ENCODE assay signal across 8 cellular contexts in the genomic region with DNA sequence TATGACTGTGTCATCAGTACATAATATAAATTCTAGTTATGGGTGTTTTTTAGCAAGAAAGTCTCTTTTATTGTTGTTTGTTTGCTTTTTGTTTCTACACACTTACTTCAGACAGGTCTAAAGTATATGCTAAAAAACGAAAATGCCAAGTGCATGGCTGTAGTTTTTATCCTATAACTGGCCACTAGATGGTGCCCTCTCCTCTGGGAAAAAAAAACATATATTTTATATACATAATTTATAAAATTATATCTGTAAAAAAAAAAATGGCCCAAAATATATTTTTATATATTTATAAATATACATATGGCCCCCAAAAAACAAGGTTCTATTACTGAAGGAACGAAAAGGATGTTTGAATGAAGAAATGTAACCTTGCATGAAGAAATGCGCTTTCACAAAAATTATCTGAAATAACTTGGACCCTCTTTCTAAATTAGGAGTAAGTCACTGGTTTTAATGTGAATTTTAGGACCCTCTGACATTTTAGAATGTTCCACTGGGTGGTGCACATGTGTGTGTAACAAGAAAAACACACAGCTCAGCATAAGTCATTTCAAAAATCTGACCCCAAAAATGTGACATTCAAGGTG.
DNase-seq lines count a peak whose midpoint lies in the region; ATAC-seq and TF ChIP-seq lines count a peak whose summit lies in the region.

No MANE protein-coding gene starts in this region.

- H3K4me3 ChIP-seq in GM23338 (no peak overlapping the region), fibroblast of mammary gland (ENCODE audit: control insufficient read depth, low read depth, low read length) (no peak overlapping the region)

- no peak overlapping the region for H2AFZ ChIP-seq in GM23338

- TF ChIP-seq CTCF in GM23338 (conservative IDR thresholded peaks at IDR 0.05; ENCODE audit: low read depth in 2 of 2) (peak; percentile 51 to 57; a peak in 3 of 4 replicates), fibroblast of mammary gland (conservative IDR thresholded peaks at IDR 0.05; ENCODE audit: control insufficient read depth, insufficient read depth, low read depth, low read length) (peak; percentile 62)

- no peak overlapping the region for H3K27ac ChIP-seq in GM23338 (ENCODE audit: low read depth)

- no peaks in the 10 kb centered on the region for H3K36me3 Mint-ChIP-seq in GM23338 (ENCODE audit: low read depth)

- no peaks in the 10 kb centered on the region for H3K9me3 Mint-ChIP-seq in GM23338

- H3K9me2 ChIP-seq in GM23338 (ENCODE audit: insufficient read depth) = no peaks in the 10 kb centered on the region

- no peaks in the 10 kb centered on the region for H3K79me2 ChIP-seq in GM23338 (replicated peaks; ENCODE audit: insufficient read depth)

- DNase-seq in COLO668 (lab: John Stamatoyannopoulos, UW; ENCODE audit: unreplicated experiment) = peak; percentile 27
- DNase-seq in GM23338 (ENCODE audit: low spot score) = peak; percentile 45
- DNase-seq in RPMI7951 (ENCODE audit: low read depth) = peak; percentile 12
- peak; percentile 29 for DNase-seq in fibroblast of mammary gland (ENCODE audit: low read depth)
- DNase-seq in NCI-H1048 (lab: John Stamatoyannopoulos, UW) = no peak
- DNase-seq in H4 (ENCODE audit: low spot score) = no peak

- no peaks in the 10 kb centered on the region for H3K27me3 ChIP-seq in GM23338 (ENCODE audit: insufficient read depth)

- ATAC-seq in GM23338 (no peak), HG02852 (IDR thresholded peaks at IDR 0.05; ENCODE audit: unreplicated experiment) (no peak), GM21360 (IDR thresholded peaks at IDR 0.05; ENCODE audit: unreplicated experiment) (no peak)

- no peaks in the 10 kb centered on the region for H3K4me1 ChIP-seq in GM23338 (ENCODE audit: insufficient read depth)

- no peaks in the 10 kb centered on the region for H3K36me3 ChIP-seq in GM23338 (ENCODE audit: insufficient read depth)

- H3K4me2 ChIP-seq in GM23338 = no peak overlapping the region

- no peaks in the 10 kb centered on the region for H4K20me1 ChIP-seq in GM23338 (replicated peaks; ENCODE audit: insufficient read depth)

- H3K27me3 Mint-ChIP-seq in GM23338 (ENCODE audit: insufficient read depth, low read depth, poor library complexity) = peaks cover 2% of the 10 kb centered on the region

- no peak overlapping the region for H3K27ac Mint-ChIP-seq in GM23338

- no peaks in the 10 kb centered on the region for H3F3A ChIP-seq in GM23338 (replicated peaks; ENCODE audit: low read depth)

- no peak overlapping the region for H3K4me3 Mint-ChIP-seq in GM23338

- peaks cover 8% of the 10 kb centered on the region; the same call in 2 of the 3 replicates for H3K4me1 Mint-ChIP-seq in GM23338

TF ChIP-seq in GM23338, 12 proteins besides CTCF, POLR2A, EP300 and RAD21:
- no peak for TF ChIP-seq ZNF114 (CRISPR knock-in tag; IDR thresholded peaks at IDR 0.05)
- no peak for TF ChIP-seq STAT1 (IDR thresholded peaks at IDR 0.05; ENCODE audit: unreplicated experiment)
- no peak for TF ChIP-seq REST (IDR thresholded peaks at IDR 0.05; ENCODE audit: unreplicated experiment)
- no peak for TF ChIP-seq CREB1 (CRISPR knock-in tag; IDR thresholded peaks at IDR 0.05; ENCODE audit: low read depth)
- no peak for TF ChIP-seq EZH2 (IDR thresholded peaks at IDR 0.05; ENCODE audit: low read depth, unreplicated experiment)
- TF ChIP-seq NANOG (IDR thresholded peaks at IDR 0.05; ENCODE audit: borderline replicate concordance) = no peak
- no peak for TF ChIP-seq ZNF331 (CRISPR knock-in tag; IDR thresholded peaks at IDR 0.05; ENCODE audit: low read depth)

Comparison
In these comparisons a context has a peak if more than half of its experiments do, and no peak if none do; other contexts are left out.
1. DNase-seq: peak in COLO668 (single experiment), GM23338 (single experiment), RPMI7951 (single experiment) and fibroblast of mammary gland (single experiment); none in NCI-H1048 (single experiment) and H4 (single experiment).